In genomic region chr1:27488523-27489138, GRCh38 we compare ENCODE assay signal across 8 cellular contexts. TPM values are rescaled to one million over a fixed set of nuclear protein-coding genes. Genes with fewer than 3 reads are reported as not detected.
DNase-seq lines count a peak whose midpoint lies in the region; ATAC-seq and TF ChIP-seq lines count a peak whose summit lies in the region.

No MANE protein-coding gene starts in this region.

- intact Hi-C loops in activated CD4-positive, alpha-beta T cell treated with anti-CD3 and anti-CD28 coated beads for 36 hours (cut with DNase I, micrococcal nuclease), result loop anchor here in 1 of 2 experiments (2.0 kb wide), 3 partner anchors 44 to 116 kb away; partner anchors contain the start of gene AHDC1

- peaks cover 7% of the 10 kb centered on the region; the same call in 1 of the 2 replicates for H3K36me3 ChIP-seq in SJCRH30

- peak overlapping the region; percentile 98 for H3K4me3 Mint-ChIP-seq in activated CD4-positive, alpha-beta T cell treated with anti-CD3 and anti-CD28 coated beads for 36 hours
- peak overlapping the region; percentile 92 to 97 for H3K4me3 Mint-ChIP-seq in effector memory CD8-positive, alpha-beta T cell
- H3K4me3 Mint-ChIP-seq in neural crest cell, result peak overlapping the region; percentile 86

- ATAC-seq in activated CD4-positive, alpha-beta T cell treated with anti-CD3 and anti-CD28 coated beads for 36 hours, result peak; percentile 9
- ATAC-seq in effector memory CD8-positive, alpha-beta T cell (replicated peaks), result no peak
- ATAC-seq in GM19452 (IDR thresholded peaks at IDR 0.05; ENCODE audit: unreplicated experiment), result no peak

- no peaks in the 10 kb centered on the region for H3K9me3 ChIP-seq in SJCRH30 (replicated peaks)

- peak overlapping the region; percentile 0; the same call in 1 of the 2 replicates for H3K27ac ChIP-seq in SJCRH30

- H3K4me1 ChIP-seq in SJCRH30, result peaks cover 10% of the 10 kb centered on the region; the same call in 1 of the 2 replicates

- peaks cover 14% of the 10 kb centered on the region for H3K36me3 Mint-ChIP-seq in activated CD4-positive, alpha-beta T cell treated with anti-CD3 and anti-CD28 coated beads for 36 hours (ENCODE audit: low read depth)
- peaks cover 35% of the 10 kb centered on the region for H3K36me3 Mint-ChIP-seq in effector memory CD8-positive, alpha-beta T cell (ENCODE audit: insufficient read depth)
- H3K36me3 Mint-ChIP-seq in neural crest cell (ENCODE audit: low read depth), result no peaks in the 10 kb centered on the region

- H3K4me1 Mint-ChIP-seq in activated CD4-positive, alpha-beta T cell treated with anti-CD3 and anti-CD28 coated beads for 36 hours, result peaks cover 34% of the 10 kb centered on the region
- peaks cover 22 to 30% of the 10 kb centered on the region in 2 donors for H3K4me1 Mint-ChIP-seq in effector memory CD8-positive, alpha-beta T cell (ENCODE audit: low read depth in 2 of 2)
- H3K4me1 Mint-ChIP-seq in neural crest cell, result peaks cover 31% of the 10 kb centered on the region

- H3K27me3 ChIP-seq in SJCRH30, result no peaks in the 10 kb centered on the region

- H3K27ac Mint-ChIP-seq in activated CD4-positive, alpha-beta T cell treated with anti-CD3 and anti-CD28 coated beads for 36 hours, result peak overlapping the region; percentile 95
- H3K27ac Mint-ChIP-seq in effector memory CD8-positive, alpha-beta T cell, result peak overlapping the region; percentile 98 to 99
- peak overlapping the region; percentile 64 for H3K27ac Mint-ChIP-seq in neural crest cell (ENCODE audit: unreplicated experiment)

- POLR2A ChIA-PET in activated CD4-positive, alpha-beta T cell treated with anti-CD3 and anti-CD28 coated beads for 36 hours (lab: Charles Lee), result interaction anchor here (0.9 to 1.2 kb wide), 3 partner anchors 8 to 72 kb away, joined by 4 to 6 read pairs (median 6); no protein-coding TSS in a partner anchor

- peak overlapping the region; percentile 90 for H3K4me3 ChIP-seq in SJCRH30

- DNase-seq in activated CD4-positive, alpha-beta T cell treated with anti-CD3 and anti-CD28 coated beads for 36 hours, result peak; percentile 14
- DNase-seq in activated CD4-positive, alpha-beta T cell treated with anti-CD3 and anti-CD28 coated beads for 1 hour, result no peak
- peak in 1 of 2 experiments; percentile 54 for DNase-seq in SJCRH30
- no peak for DNase-seq in effector memory CD8-positive, alpha-beta T cell
- no peak for DNase-seq in neural crest cell (ENCODE audit: low read depth, low spot score)
- DNase-seq in NCI-H524 treated with DMSO at 0.1 percent for 48 hours (lab: John Stamatoyannopoulos, UW), result no peak
- DNase-seq in NCI-H2029 treated with DMSO at 0.1 percent for 48 hours (lab: John Stamatoyannopoulos, UW), result no peak

- CTCF ChIA-PET in activated CD4-positive, alpha-beta T cell treated with anti-CD3 and anti-CD28 coated beads for 36 hours (lab: Charles Lee), result interaction anchor here (0.6 to 2.1 kb wide), 6 partner anchors 9 to 1630 kb away, joined by 3 to 8 read pairs (median 3); no protein-coding TSS in a partner anchor

- TF ChIP-seq CTCF in neural crest cell (conservative IDR thresholded peaks at IDR 0.05), result no peak

- no peaks in the 10 kb centered on the region for H3K9me3 Mint-ChIP-seq in activated CD4-positive, alpha-beta T cell treated with anti-CD3 and anti-CD28 coated beads for 36 hours (ENCODE audit: low read depth)
- no peaks in the 10 kb centered on the region for H3K9me3 Mint-ChIP-seq in effector memory CD8-positive, alpha-beta T cell
- no peaks in the 10 kb centered on the region for H3K9me3 Mint-ChIP-seq in neural crest cell

- no peaks in the 10 kb centered on the region for H3K27me3 Mint-ChIP-seq in activated CD4-positive, alpha-beta T cell treated with anti-CD3 and anti-CD28 coated beads for 36 hours
- no peaks in the 10 kb centered on the region for H3K27me3 Mint-ChIP-seq in effector memory CD8-positive, alpha-beta T cell
- H3K27me3 Mint-ChIP-seq in neural crest cell (ENCODE audit: low read depth), result no peaks in the 10 kb centered on the region

RNA-seq across cellular contexts. Expression of gene WASF2, which starts 1.3 kb away (rescaled TPM):
- 100 to 1,000 TPM; 104 to 132 TPM for total RNA-seq in activated CD4-positive, alpha-beta T cell treated with anti-CD3 and anti-CD28 coated beads for 36 hours
- total RNA-seq in SJCRH30 (2014; rRNA removed; shearing (Covaris generic)), result 38.2 and 43.6 TPM in 2 replicates
- total RNA-seq in neural crest cell, result 81.9 and 83.1 TPM in 2 replicates
